Comparison of ENCODE assay signal across 9 cellular contexts in genomic region chr19:48123907-48124675, GRCh38. TPM values are rescaled to one million over a fixed set of nuclear protein-coding genes. Genes with fewer than 3 reads are reported as not detected.
DNase-seq lines count a peak whose midpoint lies in the region; ATAC-seq and TF ChIP-seq lines count a peak whose summit lies in the region.
"Had no signal": no experiment of that assay in that cellular context is flagged by ENCODE, and none has a peak within 500 bp of the region (broad histone marks: within the 10 kb centered on the region; RNA-seq: fewer than 3 reads in every experiment).

No MANE protein-coding gene starts in this region.

- H3K27ac Mint-ChIP-seq in chondrocyte (ENCODE audit: unreplicated experiment) (no peak overlapping the region), neural crest cell (ENCODE audit: unreplicated experiment) (peak overlapping the region; percentile 30), GM23338 (no peak overlapping the region)

- H3K4me3 Mint-ChIP-seq in chondrocyte (ENCODE audit: unreplicated experiment) (no peak overlapping the region), neural crest cell (no peak overlapping the region), GM23338 (no peak overlapping the region)

- H3K9me3 ChIP-seq in HUES48 (ENCODE audit: control insufficient read depth, insufficient read depth, low read length) = no peaks in the 10 kb centered on the region
- H3K9me3 ChIP-seq: gastroesophageal sphincter had no signal

- H3K4me1 ChIP-seq in HUES48 (ENCODE audit: control insufficient read depth, insufficient read depth, low read length) (no peaks in the 10 kb centered on the region), GM23338 (ENCODE audit: insufficient read depth) (no peaks in the 10 kb centered on the region)

- no peaks in the 10 kb centered on the region for H3F3A ChIP-seq in GM23338 (replicated peaks; ENCODE audit: low read depth)

- H3K9me2 ChIP-seq in GM23338 (ENCODE audit: insufficient read depth) = no peaks in the 10 kb centered on the region

- H3K9me3 Mint-ChIP-seq in chondrocyte (ENCODE audit: low read depth) = no peaks in the 10 kb centered on the region
- H3K9me3 Mint-ChIP-seq in neural crest cell = no peaks in the 10 kb centered on the region
- no peaks in the 10 kb centered on the region for H3K9me3 Mint-ChIP-seq in GM23338

- ATAC-seq in HG02870 (IDR thresholded peaks at IDR 0.05; ENCODE audit: unreplicated experiment) = no peak
- no peak; the same call in 1 of the 3 replicates for ATAC-seq in GM23338
- ATAC-seq: gastroesophageal sphincter had no signal

- H3K4me3 ChIP-seq in AG10803 (ENCODE audit: low read length) (no peak overlapping the region), HUES48 (ENCODE audit: low read depth, low read length) (no peak overlapping the region), GM23338 (no peak overlapping the region)
- H3K4me3 ChIP-seq: gastroesophageal sphincter had no signal

- peaks cover 13% of the 10 kb centered on the region for H3K4me1 Mint-ChIP-seq in chondrocyte (ENCODE audit: low read depth)
- peaks cover 22% of the 10 kb centered on the region for H3K4me1 Mint-ChIP-seq in neural crest cell
- H3K4me1 Mint-ChIP-seq in GM23338 = no peaks in the 10 kb centered on the region

- H2AFZ ChIP-seq in GM23338 = no peak overlapping the region

- no peak overlapping the region for H3K4me2 ChIP-seq in GM23338

- in situ Hi-C loops in ACHN (cut with HindIII; ENCODE audit: low pct_ligation_motif_present, low pct_unique_long_range_greater_than_20kb, low sequenced_read_pairs) = no loop called here

- H3K9ac ChIP-seq in HUES48 (ENCODE audit: low read depth, low read length) = no peak overlapping the region

- TF ChIP-seq CTCF in AG10803 (conservative IDR thresholded peaks at IDR 0.05; ENCODE audit: low read length) (no peak; the same call in 1 of the 2 replicates), chondrocyte (IDR thresholded peaks at IDR 0.05) (peak; percentile 37), neural crest cell (conservative IDR thresholded peaks at IDR 0.05) (peak; percentile 50), GM23338 (conservative IDR thresholded peaks at IDR 0.05; ENCODE audit: low read depth in 2 of 2) (no peak; a peak in 1 of 4 replicates)

- H3K27me3 Mint-ChIP-seq in chondrocyte (ENCODE audit: low read depth) (no peaks in the 10 kb centered on the region), neural crest cell (ENCODE audit: low read depth) (peaks cover 2% of the 10 kb centered on the region), GM23338 (ENCODE audit: insufficient read depth, low read depth, poor library complexity) (peaks cover 6% of the 10 kb centered on the region)

- H3K36me3 ChIP-seq in HUES48 (ENCODE audit: control insufficient read depth, insufficient read depth, low read length) (peaks cover 79% of the 10 kb centered on the region), GM23338 (ENCODE audit: insufficient read depth) (0 out of 2 replicates have a peak, but pooled peaks cover 15% of the 10 kb centered on the region)

- no peaks in the 10 kb centered on the region; the same call in 1 of the 2 replicates for H4K20me1 ChIP-seq in GM23338 (replicated peaks; ENCODE audit: insufficient read depth)

- H3K27me3 ChIP-seq in HUES48 (ENCODE audit: control insufficient read depth, insufficient read depth, low read length) = no peaks in the 10 kb centered on the region
- no peaks in the 10 kb centered on the region for H3K27me3 ChIP-seq in GM23338 (ENCODE audit: insufficient read depth)
- H3K27me3 ChIP-seq: gastroesophageal sphincter had no signal

- H3K27ac ChIP-seq in HUES48 (ENCODE audit: low read depth, low read length) = peak overlapping the region; percentile 80
- no peak overlapping the region for H3K27ac ChIP-seq in GM23338 (ENCODE audit: low read depth)
- H3K27ac ChIP-seq: gastroesophageal sphincter had no signal

- no peaks in the 10 kb centered on the region for H3K79me2 ChIP-seq in GM23338 (replicated peaks; ENCODE audit: insufficient read depth)

- H3K36me3 Mint-ChIP-seq in chondrocyte (ENCODE audit: low read depth) (peaks cover 28% of the 10 kb centered on the region), neural crest cell (ENCODE audit: low read depth) (peaks cover 47% of the 10 kb centered on the region), GM23338 (ENCODE audit: low read depth) (peaks cover 89% of the 10 kb centered on the region)

- DNase-seq in AG10803 (ENCODE audit: low read depth) (peak; percentile 44), chondrocyte (ENCODE audit: low spot score) (no peak), neural crest cell (ENCODE audit: low read depth, low spot score) (peak; percentile 32), CD1c-positive myeloid dendritic cell (ENCODE audit: extremely low spot score) (no peak), GM23338 (ENCODE audit: low spot score) (no peak), ACHN (no peak)

TF ChIP-seq in GM23338, 12 proteins besides CTCF, POLR2A, EP300 and RAD21:
- TF ChIP-seq JUNB (IDR thresholded peaks at IDR 0.05; ENCODE audit: unreplicated experiment) (no peak), EZH2phosphoT487 (IDR thresholded peaks at IDR 0.05; ENCODE audit: unreplicated experiment) (no peak), ZNF462 (CRISPR knock-in tag; IDR thresholded peaks at IDR 0.05) (no peak)

RNA-seq across cellular contexts. Expression of gene PLA2G4C, which starts 13.5 kb away (rescaled TPM):
- total RNA-seq in chondrocyte = 1.9 to 5.6 TPM (median 4.0 TPM) in 3 replicates
- total RNA-seq in neural crest cell = 1.1 and 2.0 TPM in 2 replicates
- total RNA-seq in GM23338 (2014; rRNA removed; shearing (Covaris generic)) = 2.0 and 3.4 TPM in 2 replicates
- polyA plus RNA-seq in GM23338 (2016; fragmentation: Nextera tagmentation; extraction: Ambion mirVana) = 2.9 and 4.1 TPM in 2 replicates

RNA-seq across cellular contexts. Expression of gene LIG1, which starts 46.1 kb away (rescaled TPM):
- total RNA-seq in chondrocyte (12.1 to 24.7 TPM (median 17.0 TPM) in 3 replicates), neural crest cell (144 and 156 TPM in 2 replicates)
- total RNA-seq in GM23338 (2014; rRNA removed; shearing (Covaris generic)) = 75.0 and 79.3 TPM in 2 replicates
- 96.9 and 122 TPM in 2 replicates for polyA plus RNA-seq in GM23338 (2016; fragmentation: Nextera tagmentation; extraction: Ambion mirVana)

RNA-seq across cellular contexts. Expression of gene ZSWIM9, which starts 46.4 kb away (rescaled TPM):
- total RNA-seq in chondrocyte (5.0 to 5.9 TPM (median 5.6 TPM) in 3 replicates), neural crest cell (11.2 and 13.4 TPM in 2 replicates)
- 9.1 and 10.6 TPM in 2 replicates for total RNA-seq in GM23338 (2014; rRNA removed; shearing (Covaris generic))
- 2.9 and 4.2 TPM in 2 replicates for polyA plus RNA-seq in GM23338 (2016; fragmentation: Nextera tagmentation; extraction: Ambion mirVana)

Comparison
In these comparisons a context has a peak if more than half of its experiments do, and no peak if none do; other contexts are left out.
1. DNase-seq: peak in AG10803 (single experiment) and neural crest cell (single experiment); none in chondrocyte (single experiment), CD1c-positive myeloid dendritic cell (single experiment), GM23338 (single experiment) and ACHN (single experiment).
2. CTCF ChIP-seq: peak in chondrocyte (single experiment) and neural crest cell (single experiment); none in AG10803 (single experiment) and GM23338 (0 of 2).